19 cellular contexts compared by ENCODE assay signal in the genomic region with DNA sequence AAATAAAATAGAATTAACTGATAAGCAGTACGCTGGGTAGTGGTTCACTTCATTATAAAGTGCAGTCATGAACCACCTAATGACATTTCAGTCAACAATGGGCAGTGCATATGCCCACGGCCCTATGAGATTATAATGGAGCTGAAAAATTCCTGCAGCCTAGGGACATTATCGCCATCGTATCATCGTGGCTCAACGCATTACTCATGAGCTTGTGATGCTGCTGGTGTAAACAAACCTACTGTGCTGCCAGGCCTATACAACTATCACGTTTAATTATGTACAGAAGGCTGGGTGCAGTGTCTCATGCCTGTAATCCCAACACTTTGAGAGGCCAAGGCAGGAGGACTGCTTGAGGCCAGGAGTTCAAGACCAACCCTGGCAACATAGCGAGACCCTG.
DNase-seq lines count a peak whose midpoint lies in the region; ATAC-seq, FAIRE-seq and TF ChIP-seq lines count a peak whose summit lies in the region.
"Had no signal": no experiment of that assay in that cellular context is flagged by ENCODE, and none has a peak within 500 bp of the region (broad histone marks: within the 10 kb centered on the region; RNA-seq: fewer than 3 reads in every experiment).

No MANE protein-coding gene starts in this region.

- CTCF ChIA-PET in K562 (lab: Yijun Ruan, JAX; ENCODE audit: low intra/inter-chr PET ratio): no interaction called here

- TF ChIP-seq RAD21 in K562 (CRISPR knock-in tag; conservative IDR thresholded peaks at IDR 0.05 in 1 of 2, IDR thresholded peaks at IDR 0.05 in 1 of 2): no peak

- H3K36me3 Mint-ChIP-seq in progenitor cell of endocrine pancreas (ENCODE audit: insufficient read depth): no peaks in the 10 kb centered on the region

- peaks cover 33% of the 10 kb centered on the region for H3K27me3 Mint-ChIP-seq in progenitor cell of endocrine pancreas

- no peak for TF ChIP-seq CTCF in K562 (IDR thresholded peaks at IDR 0.05 in 2 of 3, conservative IDR thresholded peaks at IDR 0.05 in 1 of 3; ENCODE audit: insufficient read depth in 2 of 3, low read depth in 1 of 3, low read length in 3 of 3)
- TF ChIP-seq CTCF in progenitor cell of endocrine pancreas (IDR thresholded peaks at IDR 0.05; ENCODE audit: unreplicated experiment): no peak

- H3K27ac ChIP-seq in K562 (ENCODE audit: extremely low read depth, low read depth, low read length): no peak overlapping the region
- H3K27ac ChIP-seq: SJCRH30 had no signal

- H3K4me2 ChIP-seq in K562 (ENCODE audit: insufficient read depth, low read length): no peak overlapping the region

- no peaks in the 10 kb centered on the region for H3K9me3 Mint-ChIP-seq in progenitor cell of endocrine pancreas (ENCODE audit: low read depth)
- H3K9me3 Mint-ChIP-seq: H9 had no signal

- peak; percentile 77 for DNase-seq in ELR (ENCODE audit: low read depth)
- peak; percentile 26 for DNase-seq in NCI-H69 (lab: John Stamatoyannopoulos, UW)
- DNase-seq in K562 (ENCODE audit: extremely low read depth in 1 of 4, low spot score in 3 of 4): no peak
- peak; percentile 49 for DNase-seq in iris pigment epithelial cell (ENCODE audit: low read depth)
- DNase-seq in SW 1271 (lab: John Stamatoyannopoulos, UW): no peak
- no peak for DNase-seq in progenitor cell of endocrine pancreas (ENCODE audit: low spot score, unreplicated experiment)
- no peak for DNase-seq in D341Med (ENCODE audit: low spot score)
- DNase-seq: ACHN; AML-193; COR-L47; H9; MM.1S; NCI-H1092 treated with DMSO at 0.1 percent for 48 hours; NCI-H1694; NCI-H526; NK-92 treated with Interleukin-12 subunit alpha and Interleukin-12 subunit beta, amount 100 ng/mL, for 24 hours; SJCRH30 had no signal

- H3K9me1 ChIP-seq in K562 (ENCODE audit: control insufficient read depth, insufficient read depth, low read length): no peaks in the 10 kb centered on the region

- in situ Hi-C loops in K562 (cut with MboI): no loop called here

- TF ChIP-seq POLR2A in K562 (conservative IDR thresholded peaks at IDR 0.05): no peak

- WGBS in K562 (ENCODE audit: insufficient coverage, low coverage, missing lambda C conversion rate): 18% methylated on average over 8 of the region's 8 CpGs

- POLR2A ChIA-PET in K562 (lab: Yijun Ruan, JAX): interaction anchor here (0.8 to 2.0 kb wide), 2 partner anchors 15 to 26 kb away, joined by 3 to 4 read pairs; no protein-coding TSS in a partner anchor

- H3K4me1 ChIP-seq in K562 (replicated peaks in 1 of 2; ENCODE audit: control insufficient read depth in 2 of 2, insufficient read depth in 2 of 2, low read length in 2 of 2): no peaks in the 10 kb centered on the region; a peak in 1 of 5 replicates
- H3K4me1 ChIP-seq: SJCRH30 had no signal

- H3K9ac ChIP-seq in K562 (ENCODE audit: insufficient read depth in 1 of 2, low read depth in 2 of 2, low read length in 2 of 2): no peak overlapping the region

- H3K4me3 Mint-ChIP-seq in progenitor cell of endocrine pancreas (ENCODE audit: low read depth): no peak overlapping the region
- H3K4me3 Mint-ChIP-seq: H9 had no signal

- no peak overlapping the region for H3K27ac Mint-ChIP-seq in progenitor cell of endocrine pancreas
- H3K27ac Mint-ChIP-seq: CD14-positive monocyte, H9 had no signal

- no peak for TF ChIP-seq EP300 in K562 (IDR thresholded peaks at IDR 0.05; ENCODE audit: low read length)

- peaks cover 0 to 4% of the 10 kb centered on the region in 2 experiments; a peak in 2 of 5 replicates for H3K27me3 ChIP-seq in K562 (ENCODE audit: control insufficient read depth in 2 of 2, insufficient read depth in 2 of 2, low read length in 2 of 2)
- H3K27me3 ChIP-seq: SJCRH30 had no signal

- no peak overlapping the region for H2AFZ ChIP-seq in K562 (ENCODE audit: low read depth, low read length)

- H3K4me1 Mint-ChIP-seq in progenitor cell of endocrine pancreas (ENCODE audit: low read depth): peaks cover 22% of the 10 kb centered on the region
- H3K4me1 Mint-ChIP-seq: CD14-positive monocyte had no signal

- no peak for FAIRE-seq in K562 (lab: Jason Lieb, UNC)

- H3K79me2 ChIP-seq in K562 (ENCODE audit: control insufficient read depth, insufficient read depth, low read length): no peaks in the 10 kb centered on the region

- no peak overlapping the region for H3K4me3 ChIP-seq in K562
- H3K4me3 ChIP-seq: SJCRH30 had no signal

- no peaks in the 10 kb centered on the region for H3K36me3 ChIP-seq in K562 (ENCODE audit: control insufficient read depth, insufficient read depth, low read length)
- H3K36me3 ChIP-seq: SJCRH30 had no signal

- ATAC-seq in K562: no peak
- no peak for ATAC-seq in HG03196 (IDR thresholded peaks at IDR 0.05; ENCODE audit: unreplicated experiment)

- intact Hi-C loops in K562 (cut with micrococcal nuclease): no loop called here

- BruUV-seq in K562 (replicated peaks; lab: Mats Ljungman, UMichigan): no TSS peak

- no peaks in the 10 kb centered on the region for H3K9me3 ChIP-seq in K562 (replicated peaks; ENCODE audit: control insufficient read depth, insufficient read depth, low read depth, low read length)
- H3K9me3 ChIP-seq: SJCRH30 had no signal

- no peaks in the 10 kb centered on the region for H4K20me1 ChIP-seq in K562 (replicated peaks; ENCODE audit: control insufficient read depth, insufficient read depth, low read length)

TF ChIP-seq in K562, 482 proteins besides CTCF, POLR2A, EP300 and RAD21 (continues in another document):
- TF ChIP-seq MCM3 (IDR thresholded peaks at IDR 0.05): no peak
- TF ChIP-seq ZNF75A (CRISPR knock-in tag; IDR thresholded peaks at IDR 0.05): no peak
- peak; percentile 7; the same call in 1 of the 2 replicates for TF ChIP-seq ATF3 (IDR thresholded peaks at IDR 0.05)
- no peak for TF ChIP-seq ATF3 (CRISPR knock-in tag; conservative IDR thresholded peaks at IDR 0.05)
- TF ChIP-seq, protein P1, sequence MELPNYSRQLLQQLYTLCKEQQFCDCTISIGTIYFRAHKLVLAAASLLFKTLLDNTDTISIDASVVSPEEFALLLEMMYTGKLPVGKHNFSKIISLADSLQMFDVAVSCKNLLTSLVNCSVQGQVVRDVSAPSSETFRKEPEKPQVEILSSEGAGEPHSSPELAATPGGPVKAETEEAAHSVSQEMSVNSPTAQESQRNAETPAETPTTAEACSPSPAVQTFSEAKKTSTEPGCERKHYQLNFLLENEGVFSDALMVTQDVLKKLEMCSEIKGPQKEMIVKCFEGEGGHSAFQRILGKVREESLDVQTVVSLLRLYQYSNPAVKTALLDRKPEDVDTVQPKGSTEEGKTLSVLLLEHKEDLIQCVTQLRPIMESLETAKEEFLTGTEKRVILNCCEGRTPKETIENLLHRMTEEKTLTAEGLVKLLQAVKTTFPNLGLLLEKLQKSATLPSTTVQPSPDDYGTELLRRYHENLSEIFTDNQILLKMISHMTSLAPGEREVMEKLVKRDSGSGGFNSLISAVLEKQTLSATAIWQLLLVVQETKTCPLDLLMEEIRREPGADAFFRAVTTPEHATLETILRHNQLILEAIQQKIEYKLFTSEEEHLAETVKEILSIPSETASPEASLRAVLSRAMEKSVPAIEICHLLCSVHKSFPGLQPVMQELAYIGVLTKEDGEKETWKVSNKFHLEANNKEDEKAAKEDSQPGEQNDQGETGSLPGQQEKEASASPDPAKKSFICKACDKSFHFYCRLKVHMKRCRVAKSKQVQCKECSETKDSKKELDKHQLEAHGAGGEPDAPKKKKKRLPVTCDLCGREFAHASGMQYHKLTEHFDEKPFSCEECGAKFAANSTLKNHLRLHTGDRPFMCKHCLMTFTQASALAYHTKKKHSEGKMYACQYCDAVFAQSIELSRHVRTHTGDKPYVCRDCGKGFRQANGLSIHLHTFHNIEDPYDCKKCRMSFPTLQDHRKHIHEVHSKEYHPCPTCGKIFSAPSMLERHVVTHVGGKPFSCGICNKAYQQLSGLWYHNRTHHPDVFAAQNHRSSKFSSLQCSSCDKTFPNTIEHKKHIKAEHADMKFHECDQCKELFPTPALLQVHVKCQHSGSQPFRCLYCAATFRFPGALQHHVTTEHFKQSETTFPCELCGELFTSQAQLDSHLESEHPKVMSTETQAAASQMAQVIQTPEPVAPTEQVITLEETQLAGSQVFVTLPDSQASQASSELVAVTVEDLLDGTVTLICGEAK (IDR thresholded peaks at IDR 0.05): no peak
- TF ChIP-seq, protein P1 (CRISPR knock-in tag; IDR thresholded peaks at IDR 0.05): no peak
- no peak for TF ChIP-seq ZNF146 (CRISPR knock-in tag; IDR thresholded peaks at IDR 0.05; ENCODE audit: unreplicated experiment)
- no peak for TF ChIP-seq MAFG (tag; conservative IDR thresholded peaks at IDR 0.05)

Comparison
In these comparisons a context has a peak if more than half of its experiments do, and no peak if none do; other contexts are left out.
1. DNase-seq: peak in ELR (single experiment), NCI-H69 (single experiment) and iris pigment epithelial cell (single experiment); none in K562 (0 of 4), SW 1271 (0 of 2), progenitor cell of endocrine pancreas (single experiment) and D341Med (single experiment).